In the genomic region with DNA sequence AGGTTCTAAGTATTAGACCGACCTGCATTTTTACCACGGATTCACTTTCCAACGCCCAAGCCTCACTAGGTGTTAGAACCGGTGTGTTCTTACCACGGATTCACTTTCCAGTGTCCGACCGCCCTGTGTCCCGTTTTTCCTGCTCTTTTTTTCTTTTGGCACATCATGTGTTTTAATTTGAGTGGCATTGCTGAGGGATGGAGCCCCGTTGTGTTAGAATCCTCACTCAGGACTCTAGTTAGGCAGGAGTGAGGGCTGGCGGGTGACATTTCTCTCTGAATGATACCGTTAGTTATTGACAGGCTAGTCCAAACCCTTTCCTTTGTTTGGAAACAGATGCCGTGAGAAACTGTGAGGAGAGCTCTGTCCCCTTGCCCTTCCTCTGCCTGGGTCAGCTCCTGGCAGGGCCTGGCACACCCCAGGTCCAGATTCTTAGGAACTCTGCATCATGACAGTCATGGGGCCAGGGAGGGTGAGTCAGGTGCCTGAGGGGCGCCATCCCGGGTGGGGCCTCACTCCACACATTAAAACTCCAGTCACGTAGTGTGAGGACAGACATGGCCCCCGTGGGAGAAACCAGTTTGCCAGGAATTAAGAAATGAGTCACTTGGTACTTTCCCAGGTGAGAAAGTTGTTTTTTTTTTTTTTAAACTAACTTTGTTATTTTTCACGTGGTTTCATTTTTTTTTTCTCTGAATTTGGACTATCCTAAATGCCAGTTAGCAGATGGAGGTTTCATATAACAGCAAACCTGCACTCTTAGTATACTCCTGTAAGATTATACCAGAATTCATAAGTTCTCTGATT, we compare ENCODE assay signal across 8 cellular contexts. TPM values are rescaled to one million over a fixed set of nuclear protein-coding genes. Genes with fewer than 3 reads are reported as not detected.
A peak's percentile ranks its signal among the peaks of the same experiment; 100 is the strongest.
DNase-seq lines count a peak whose midpoint lies in the region; ATAC-seq and TF ChIP-seq lines count a peak whose summit lies in the region.

No MANE protein-coding gene starts in this region.

- ATAC-seq in HG02610 (IDR thresholded peaks at IDR 0.05; ENCODE audit: unreplicated experiment) = peak; percentile 69
- peak; percentile 92 for ATAC-seq in stimulated activated naive B cell treated with anti-CD40 and anti-IgM and Interleukin-4, amounts not matched to agents 10 μg/mL and 1 μg/mL and 100 μg/mL, for 72 hours (replicated peaks)

- H3K9me3 ChIP-seq in left ventricle myocardium inferior (replicated peaks) = no peaks in the 10 kb centered on the region
- H3K9me3 ChIP-seq in colonic mucosa = no peaks in the 10 kb centered on the region

- H3K36me3 ChIP-seq in left ventricle myocardium inferior (peaks cover 87% of the 10 kb centered on the region), colonic mucosa (peaks cover 19% of the 10 kb centered on the region)

- H3K27me3 ChIP-seq in left ventricle myocardium inferior (ENCODE audit: low read depth) (no peaks in the 10 kb centered on the region), colonic mucosa (no peaks in the 10 kb centered on the region)

- H3K36me3 Mint-ChIP-seq in stimulated activated naive B cell treated with anti-CD40 and anti-IgM and Interleukin-4, amounts not matched to agents 10 μg/mL and 1 μg/mL and 100 μg/mL, for 72 hours = peaks cover 87 to 92% of the 10 kb centered on the region in 2 donors

- H3K27me3 Mint-ChIP-seq in stimulated activated naive B cell treated with anti-CD40 and anti-IgM and Interleukin-4, amounts not matched to agents 10 μg/mL and 1 μg/mL and 100 μg/mL, for 72 hours = no peaks in the 10 kb centered on the region

- H3K27ac Mint-ChIP-seq in stimulated activated naive B cell treated with anti-CD40 and anti-IgM and Interleukin-4, amounts not matched to agents 10 μg/mL and 1 μg/mL and 100 μg/mL, for 72 hours = peak overlapping the region; percentile 99

- H3K4me1 ChIP-seq in left ventricle myocardium inferior (no peaks in the 10 kb centered on the region), colonic mucosa (no peaks in the 10 kb centered on the region)

- DNase-seq in AG09319 (ENCODE audit: extremely low read depth, low read depth) = peak; percentile 18
- peak; percentile 88 for DNase-seq in activated CD8-positive, alpha-beta memory T cell treated with anti-CD3 and anti-CD28 coated beads for 24 hours
- DNase-seq in left ventricle myocardium inferior = peak; percentile 7
- peak; percentile 90 for DNase-seq in stimulated activated naive B cell treated with anti-CD40 and anti-IgM and Interleukin-4, amounts not matched to agents 10 μg/mL and 1 μg/mL and 100 μg/mL, for 72 hours
- DNase-seq in AML-193 (lab: John Stamatoyannopoulos, UW) = no peak
- no peak for DNase-seq in colonic mucosa
- DNase-seq in KG1 (lab: John Stamatoyannopoulos, UW) = no peak

- H3K4me3 ChIP-seq in left ventricle myocardium inferior (no peak overlapping the region), colonic mucosa (no peak overlapping the region)

- no peak for TF ChIP-seq CTCF in AG09319 (IDR thresholded peaks at IDR 0.05; ENCODE audit: low read depth, low read length)
- no peak for TF ChIP-seq CTCF in left ventricle myocardium inferior (IDR thresholded peaks at IDR 0.05; ENCODE audit: borderline replicate concordance)
- no peak for TF ChIP-seq CTCF in colonic mucosa (IDR thresholded peaks at IDR 0.05)

- no peak overlapping the region for H3K9ac ChIP-seq in colonic mucosa (ENCODE audit: low read depth in 2 of 2, low read length in 2 of 2)

- peak overlapping the region; percentile 72 to 75 for H3K4me3 Mint-ChIP-seq in stimulated activated naive B cell treated with anti-CD40 and anti-IgM and Interleukin-4, amounts not matched to agents 10 μg/mL and 1 μg/mL and 100 μg/mL, for 72 hours

- H3K9me3 Mint-ChIP-seq in stimulated activated naive B cell treated with anti-CD40 and anti-IgM and Interleukin-4, amounts not matched to agents 10 μg/mL and 1 μg/mL and 100 μg/mL, for 72 hours = peaks cover 7 to 20% of the 10 kb centered on the region in 2 donors

- intact Hi-C loops in left ventricle myocardium inferior (cut with micrococcal nuclease) = no loop called here
- intact Hi-C loops in colonic mucosa (cut with DNase I) = no loop called here

- H3K27ac ChIP-seq in left ventricle myocardium inferior (replicated peaks) (no peak overlapping the region), colonic mucosa (no peak overlapping the region)

- peaks cover 52 to 83% of the 10 kb centered on the region in 2 donors for H3K4me1 Mint-ChIP-seq in stimulated activated naive B cell treated with anti-CD40 and anti-IgM and Interleukin-4, amounts not matched to agents 10 μg/mL and 1 μg/mL and 100 μg/mL, for 72 hours

RNA-seq across cellular contexts. Expression of a gene that starts 15.8 kb away (rescaled TPM):
- 46.2 TPM for total RNA-seq in left ventricle myocardium inferior
- 10 to 100 TPM; 52.0 to 58.7 TPM for total RNA-seq in colonic mucosa

Comparison
In these comparisons a context has a peak if more than half of its experiments do, and no peak if none do; other contexts are left out.
1. DNase-seq: peak in AG09319 (single experiment), activated CD8-positive, alpha-beta memory T cell treated with anti-CD3 and anti-CD28 coated beads for 24 hours (single experiment), left ventricle myocardium inferior (single experiment) and stimulated activated naive B cell treated with anti-CD40 and anti-IgM and Interleukin-4, amounts not matched to agents 10 μg/mL and 1 μg/mL and 100 μg/mL, for 72 hours (single experiment); none in AML-193 (0 of 2), colonic mucosa (single experiment) and KG1 (single experiment).